In genomic region chrX:15244421-15244820, GRCh38 we compare ENCODE assay signal across 36 cellular contexts. TPM values are rescaled to one million over a fixed set of nuclear protein-coding genes. Genes with fewer than 3 reads are reported as not detected.
"Had no signal": no experiment of that assay in that cellular context is flagged by ENCODE, and none has a peak within 500 bp of the region (broad histone marks: within the 10 kb centered on the region; RNA-seq: fewer than 3 reads in every experiment).

No MANE protein-coding gene starts in this region.

- DNase-seq: activated B cell treated with CpG ODN at 0.5 μM for 24 hours; activated CD4-positive, alpha-beta memory T cell treated with anti-CD3 and anti-CD28 coated beads for 36 hours; activated CD4-positive, alpha-beta T cell treated with anti-CD3 and anti-CD28 coated beads for 4 hours; activated CD4-positive, alpha-beta T cell treated with anti-CD3 and anti-CD28 coated beads, Interleukin-2, amount 10 ng/mL, durations not matched to agents 24 days and 14 days; activated CD4-positive, alpha-beta T cell treated with anti-CD3 and anti-CD28 coated beads, Interleukin-2, amount 50 U/mL, for 1 hour; activated CD4-positive, alpha-beta T cell treated with anti-CD3 and anti-CD28 coated beads, Interleukin-2, amount 50 U/mL, for 4 hours; activated CD4-positive, CD25-positive, alpha-beta regulatory T cell treated with anti-CD3 and anti-CD28 coated beads, Interleukin-2, amount 50 U/mL, for 72 hours; activated CD8-positive, alpha-beta memory T cell treated with anti-CD3 and anti-CD28 coated beads, Interleukin-2, amount 50 U/mL, for 4 hours; activated CD8-positive, alpha-beta T cell treated with anti-CD3 and anti-CD28 coated beads for 36 hours; activated effector memory CD4-positive, alpha-beta T cell treated with anti-CD3 and anti-CD28 coated beads, Interleukin-2, amount 50 U/mL, for 16 hours; activated gamma-delta T cell treated with Interleukin-2 at 50 U/mL for 16 hours; activated naive CD4-positive, alpha-beta T cell; activated naive CD4-positive, alpha-beta T cell treated with anti-CD3 and anti-CD28 coated beads for 36 hours; activated naive CD4-positive, alpha-beta T cell treated with anti-CD3 and anti-CD28 coated beads, Interleukin-2, amount 50 U/mL, for 16 hours; activated naive CD8-positive, alpha-beta T cell treated with anti-CD3 and anti-CD28 coated beads for 36 hours; activated T-cell treated with anti-CD3 and anti-CD28 coated beads for 4 hours; activated T-cell treated with anti-CD3 and anti-CD28 coated beads, Interleukin-2, amount 50 U/mL, for 1 hour; activated T-cell treated with anti-CD3 and anti-CD28 coated beads, Interleukin-2, amount 50 U/mL, for 4 hours; activated T-cell treated with anti-CD3 and anti-CD28 coated beads, Interleukin-2, amount 50 U/mL, for 72 hours; adrenal gland; amniotic stem cell; aorta; body of pancreas; brain microvascular endothelial cell; central memory CD4-positive, alpha-beta T cell; T-helper 1 cell; T-helper 2 cell; T-helper 9 cell had no signal

- H3K4me3 Mint-ChIP-seq: activated B cell treated with CpG ODN at 0.5 μM for 24 hours; activated CD4-positive, alpha-beta memory T cell treated with anti-CD3 and anti-CD28 coated beads for 36 hours; activated CD4-positive, alpha-beta T cell treated with anti-CD3 and anti-CD28 coated beads, Interleukin-2, amount 10 ng/mL, durations not matched to agents 24 days and 14 days; activated CD8-positive, alpha-beta T cell treated with anti-CD3 and anti-CD28 coated beads for 36 hours; activated naive CD4-positive, alpha-beta T cell treated with anti-CD3 and anti-CD28 coated beads for 36 hours; activated naive CD8-positive, alpha-beta T cell treated with anti-CD3 and anti-CD28 coated beads for 36 hours; activated T-cell treated with anti-CD3 and anti-CD28 coated beads, Interleukin-2, amount 50 U/mL, for 4 hours; activated T-cell treated with anti-CD3 and anti-CD28 coated beads, Interleukin-2, amount 50 U/mL, for 72 hours; activated T-helper 1 cell treated with anti-CD3 and anti-CD28 coated beads, Interleukin-12 subunit alpha, Interleukin-12 subunit beta, Interleukin-2, Interleukin-4 antibody, amounts not matched to agents 30 ng/mL and 10 ng/mL and 1 ng/mL, durations not matched to agents 14 hours and 24 hours and 36 hours; activated T-helper 17 cell treated with anti-CD3 and anti-CD28 coated beads, Interleukin-2, amount 50 U/mL, for 72 hours; T-helper 1 cell treated with Interleukin-12 subunit alpha and Interleukin-12 subunit beta and Interleukin-4 antibody, amounts not matched to agents 30 μg/mL and 1 μg/mL, for 36 hours; T-helper 2 cell treated with Interferon-gamma antibody and Interleukin-4, amounts not matched to agents 5 μg/mL and 100 μg/mL, for 36 hours had no signal

- H3K36me3 Mint-ChIP-seq: activated CD4-positive, alpha-beta memory T cell treated with anti-CD3 and anti-CD28 coated beads for 36 hours; activated naive CD4-positive, alpha-beta T cell treated with anti-CD3 and anti-CD28 coated beads, Interleukin-2, amount 50 U/mL, for 72 hours; activated naive CD8-positive, alpha-beta T cell treated with anti-CD3 and anti-CD28 coated beads for 36 hours had no signal

- ATAC-seq: activated CD8-positive, alpha-beta T cell treated with anti-CD3 and anti-CD28 coated beads for 36 hours; activated naive CD4-positive, alpha-beta T cell treated with anti-CD3 and anti-CD28 coated beads, Interleukin-2, amount 50 U/mL, for 72 hours; activated T-cell treated with anti-CD3 and anti-CD28 coated beads, Interleukin-2, amount 50 U/mL, for 4 hours; activated T-cell treated with anti-CD3 and anti-CD28 coated beads, Interleukin-2, amount 50 U/mL, for 72 hours; activated T-helper 17 cell treated with anti-CD3 and anti-CD28 coated beads, Interleukin-2, amount 50 U/mL, for 72 hours; body of pancreas had no signal

- H3K27ac ChIP-seq: adrenal gland, body of pancreas, brain microvascular endothelial cell, breast epithelium, VCaP had no signal

- H3K27me3 Mint-ChIP-seq: activated B cell treated with CpG ODN at 0.5 μM for 24 hours; activated CD4-positive, alpha-beta memory T cell treated with anti-CD3 and anti-CD28 coated beads for 36 hours; activated CD4-positive, alpha-beta T cell treated with anti-CD3 and anti-CD28 coated beads, Interleukin-2, amount 10 ng/mL, durations not matched to agents 24 days and 14 days; activated CD8-positive, alpha-beta T cell treated with anti-CD3 and anti-CD28 coated beads for 36 hours; activated naive CD8-positive, alpha-beta T cell treated with anti-CD3 and anti-CD28 coated beads for 36 hours; activated T-helper 17 cell treated with anti-CD3 and anti-CD28 coated beads, Interleukin-2, amount 50 U/mL, for 72 hours had no signal

- H3K4me1 ChIP-seq: adrenal gland, body of pancreas, breast epithelium had no signal

- H3K9me3 ChIP-seq: adrenal gland, body of pancreas, breast epithelium had no signal

- H3K36me3 ChIP-seq: adrenal gland, brain microvascular endothelial cell, breast epithelium had no signal

- H3K27ac Mint-ChIP-seq: activated B cell treated with CpG ODN at 0.5 μM for 24 hours; activated CD4-positive, alpha-beta memory T cell treated with anti-CD3 and anti-CD28 coated beads for 36 hours; activated CD4-positive, alpha-beta T cell treated with anti-CD3 and anti-CD28 coated beads, Interleukin-2, amount 10 ng/mL, durations not matched to agents 24 days and 14 days; activated CD8-positive, alpha-beta T cell treated with anti-CD3 and anti-CD28 coated beads for 36 hours; activated naive CD4-positive, alpha-beta T cell treated with anti-CD3 and anti-CD28 coated beads for 36 hours; activated naive CD4-positive, alpha-beta T cell treated with anti-CD3 and anti-CD28 coated beads, Interleukin-2, amount 50 U/mL, for 72 hours; activated naive CD8-positive, alpha-beta T cell treated with anti-CD3 and anti-CD28 coated beads for 36 hours; activated T-cell treated with anti-CD3 and anti-CD28 coated beads, Interleukin-2, amount 50 U/mL, for 72 hours; activated T-helper 1 cell treated with anti-CD3 and anti-CD28 coated beads, Interleukin-12 subunit alpha, Interleukin-12 subunit beta, Interleukin-2, Interleukin-4 antibody, amounts not matched to agents 30 ng/mL and 10 ng/mL and 1 ng/mL, durations not matched to agents 14 hours and 24 hours and 36 hours; activated T-helper 17 cell treated with anti-CD3 and anti-CD28 coated beads, Interleukin-2, amount 50 U/mL, for 72 hours; T-helper 1 cell treated with Interleukin-12 subunit alpha and Interleukin-12 subunit beta and Interleukin-4 antibody, amounts not matched to agents 30 μg/mL and 1 μg/mL, for 36 hours; T-helper 2 cell treated with Interferon-gamma antibody and Interleukin-4, amounts not matched to agents 5 μg/mL and 100 μg/mL, for 36 hours had no signal

- H3K4me3 ChIP-seq: adrenal gland, body of pancreas, breast epithelium had no signal

- H3K27me3 ChIP-seq: body of pancreas, brain microvascular endothelial cell had no signal

- H3K4me1 Mint-ChIP-seq: activated B cell treated with CpG ODN at 0.5 μM for 24 hours; activated CD4-positive, alpha-beta T cell treated with anti-CD3 and anti-CD28 coated beads, Interleukin-2, amount 10 ng/mL, durations not matched to agents 24 days and 14 days; activated T-helper 17 cell treated with anti-CD3 and anti-CD28 coated beads, Interleukin-2, amount 50 U/mL, for 72 hours had no signal

- FAIRE-seq: TTC549 had no signal

- H3K9me3 Mint-ChIP-seq: activated B cell treated with CpG ODN at 0.5 μM for 24 hours; activated CD4-positive, alpha-beta memory T cell treated with anti-CD3 and anti-CD28 coated beads for 36 hours; activated CD4-positive, alpha-beta T cell treated with anti-CD3 and anti-CD28 coated beads, Interleukin-2, amount 10 ng/mL, durations not matched to agents 24 days and 14 days; activated CD8-positive, alpha-beta T cell treated with anti-CD3 and anti-CD28 coated beads for 36 hours; activated naive CD4-positive, alpha-beta T cell treated with anti-CD3 and anti-CD28 coated beads for 36 hours; activated naive CD4-positive, alpha-beta T cell treated with anti-CD3 and anti-CD28 coated beads, Interleukin-2, amount 50 U/mL, for 72 hours; activated naive CD8-positive, alpha-beta T cell treated with anti-CD3 and anti-CD28 coated beads for 36 hours; activated T-cell treated with anti-CD3 and anti-CD28 coated beads, Interleukin-2, amount 50 U/mL, for 4 hours; activated T-cell treated with anti-CD3 and anti-CD28 coated beads, Interleukin-2, amount 50 U/mL, for 72 hours; activated T-helper 1 cell treated with anti-CD3 and anti-CD28 coated beads, Interleukin-12 subunit alpha, Interleukin-12 subunit beta, Interleukin-2, Interleukin-4 antibody, amounts not matched to agents 30 ng/mL and 10 ng/mL and 1 ng/mL, durations not matched to agents 14 hours and 24 hours and 36 hours; activated T-helper 17 cell treated with anti-CD3 and anti-CD28 coated beads, Interleukin-2, amount 50 U/mL, for 72 hours; T-helper 1 cell treated with Interleukin-12 subunit alpha and Interleukin-12 subunit beta and Interleukin-4 antibody, amounts not matched to agents 30 μg/mL and 1 μg/mL, for 36 hours; T-helper 2 cell treated with Interferon-gamma antibody and Interleukin-4, amounts not matched to agents 5 μg/mL and 100 μg/mL, for 36 hours had no signal

RNA-seq across cellular contexts. Expression of gene ASB9, which starts 25.5 kb away (rescaled TPM):
- total RNA-seq: activated B cell treated with CpG ODN at 0.5 μM for 24 hours; activated T-helper 1 cell treated with anti-CD3 and anti-CD28 coated beads, Interleukin-12 subunit alpha, Interleukin-12 subunit beta, Interleukin-2, Interleukin-4 antibody, amounts not matched to agents 30 ng/mL and 10 ng/mL and 1 ng/mL, durations not matched to agents 14 hours and 24 hours and 36 hours had no signal
